Comparison of ENCODE assay signal across 8 cellular contexts in the genomic region with DNA sequence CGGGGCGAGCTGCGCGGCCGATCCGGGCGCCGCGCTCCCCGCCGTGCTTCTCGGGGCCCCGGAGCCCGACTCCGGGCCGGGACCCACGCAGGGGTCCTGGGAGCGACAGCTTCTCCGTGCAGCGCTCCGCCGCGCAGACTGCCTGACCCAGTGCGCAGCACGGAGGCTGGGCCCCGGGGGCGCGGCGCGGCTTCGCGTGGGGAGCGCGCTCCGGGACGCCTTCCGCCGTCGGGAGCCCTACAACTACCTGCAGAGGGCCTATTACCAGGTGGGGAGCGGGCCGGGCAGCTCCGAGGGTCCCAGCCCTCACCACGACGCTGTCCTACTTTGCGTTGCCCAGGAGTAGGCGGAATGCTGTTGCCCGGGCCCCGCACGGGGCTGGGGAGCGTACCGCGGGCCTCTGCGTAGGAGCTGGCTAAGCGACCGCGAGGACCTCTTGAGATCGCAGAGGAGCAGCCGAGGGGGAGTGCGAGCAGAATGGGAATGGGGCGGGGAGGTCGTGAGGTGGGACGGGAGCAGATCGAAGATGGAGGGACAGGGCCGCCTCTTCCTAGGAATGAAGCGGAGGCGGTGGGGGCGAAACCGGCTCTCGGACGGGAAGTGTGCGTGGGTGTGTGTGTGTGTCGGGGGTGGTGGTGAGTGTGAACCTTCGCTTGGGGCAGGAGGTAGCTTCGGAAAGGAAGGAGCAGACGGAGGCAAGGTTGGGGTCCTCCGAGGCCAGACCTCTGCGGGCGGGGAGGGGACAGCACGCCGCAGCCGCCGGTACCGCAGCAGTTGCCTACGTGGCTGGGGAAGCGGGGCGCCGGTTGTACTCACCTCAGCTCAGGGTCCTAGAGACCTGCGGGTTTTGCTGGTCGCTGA. TPM values are rescaled to one million over a fixed set of nuclear protein-coding genes. Genes with fewer than 3 reads are reported as not detected.
A peak's percentile ranks its signal among the peaks of the same experiment; 100 is the strongest.
DNase-seq lines count a peak whose midpoint lies in the region; ATAC-seq and TF ChIP-seq lines count a peak whose summit lies in the region.

No MANE protein-coding gene starts in this region.

- peak; percentile 22 for TF ChIP-seq CTCF in VCaP (conservative IDR thresholded peaks at IDR 0.05)
- no peak for TF ChIP-seq CTCF in chondrocyte (IDR thresholded peaks at IDR 0.05)
- no peak for TF ChIP-seq CTCF in left lung (IDR thresholded peaks at IDR 0.05)

- H3K27me3 Mint-ChIP-seq in chondrocyte (ENCODE audit: low read depth) = no peaks in the 10 kb centered on the region

- H3K9me3 ChIP-seq in left lung = no peaks in the 10 kb centered on the region

- peak overlapping the region; percentile 57 to 72 for H3K4me3 ChIP-seq in left lung

- DNase-seq in AG08396 (ENCODE audit: low spot score) (peak; percentile 74), HPDE6-E6E7 (ENCODE audit: extremely low spot score) (peak; percentile 31), chondrocyte (ENCODE audit: low spot score) (peak; percentile 93), left lung (peak; percentile 32 to 84)
- DNase-seq in stimulated activated naive CD4-positive, alpha-beta T cell (lab: John Stamatoyannopoulos, UW) = peak in 5 of 6 experiments; percentile 26 to 74 (median 46)

- intact Hi-C loops in left lung (cut with DNase I) = no loop called here

- peak overlapping the region; percentile 96 for H3K4me3 Mint-ChIP-seq in chondrocyte (ENCODE audit: unreplicated experiment)

- H3K4me1 Mint-ChIP-seq in chondrocyte (ENCODE audit: low read depth) = peaks cover 39% of the 10 kb centered on the region

- peak; percentile 21 for ATAC-seq in left lung
- ATAC-seq in GM18511 (IDR thresholded peaks at IDR 0.05; ENCODE audit: unreplicated experiment) = no peak
- no peak for ATAC-seq in HG03342 (IDR thresholded peaks at IDR 0.05; ENCODE audit: unreplicated experiment)

- peaks cover 0 to 68% of the 10 kb centered on the region in 2 donors for H3K27me3 ChIP-seq in left lung

- peaks cover 13% of the 10 kb centered on the region for H3K36me3 Mint-ChIP-seq in chondrocyte (ENCODE audit: low read depth)

- H3K9me3 Mint-ChIP-seq in chondrocyte (ENCODE audit: low read depth) = no peaks in the 10 kb centered on the region

- H3K36me3 ChIP-seq in left lung = no peaks in the 10 kb centered on the region

- peaks cover 9 to 34% of the 10 kb centered on the region in 2 donors for H3K4me1 ChIP-seq in left lung

- H3K27ac Mint-ChIP-seq in chondrocyte (ENCODE audit: unreplicated experiment) = peak overlapping the region; percentile 97

- H3K27ac ChIP-seq in VCaP (peak overlapping the region; percentile 74; the same call in 1 of the 2 replicates), left lung (peak overlapping the region; percentile 37 to 70)

RNA-seq across cellular contexts. Expression of gene P3H3, which starts 0.7 kb away (rescaled TPM):
- total RNA-seq in chondrocyte (109 to 116 TPM (median 114 TPM) in 3 replicates), left lung (10 to 100 TPM; 18.2 to 33.6 TPM)

RNA-seq across cellular contexts. Expression of gene GPR162, which starts 7.3 kb away (rescaled TPM):
- 3.2 to 4.6 TPM (median 4.2 TPM) in 3 replicates for total RNA-seq in chondrocyte
- 10 to 100 TPM; 12.7 to 13.7 TPM for total RNA-seq in left lung

RNA-seq across cellular contexts. Expression of gene GNB3, which starts 11.8 kb away (rescaled TPM):
- total RNA-seq in chondrocyte (10.2 to 11.5 TPM (median 10.9 TPM) in 3 replicates), left lung (1 to 10 TPM; 2.0 to 3.3 TPM)

RNA-seq across cellular contexts. Expression of gene CDCA3, which starts 22.2 kb away (rescaled TPM):
- total RNA-seq in chondrocyte = 4.1 to 7.5 TPM (median 5.6 TPM) in 3 replicates
- total RNA-seq in left lung = 1 to 10 TPM; 2.0 to 7.7 TPM

RNA-seq across cellular contexts. Expression of gene USP5, which starts 23.0 kb away (rescaled TPM):
- total RNA-seq in chondrocyte (103 to 147 TPM (median 106 TPM) in 3 replicates), left lung (10 to 100 TPM; 80.2 to 90.2 TPM)

Comparison
In these comparisons a context has a peak if more than half of its experiments do, and no peak if none do; other contexts are left out.
1. DNase-seq: peak in every context shown above with its lines; median percentile 93 in chondrocyte; 74 in AG08396; 58 in left lung; 46 in stimulated activated naive CD4-positive, alpha-beta T cell; 31 in HPDE6-E6E7.